17 cellular contexts compared by ENCODE assay signal in the genomic region with DNA sequence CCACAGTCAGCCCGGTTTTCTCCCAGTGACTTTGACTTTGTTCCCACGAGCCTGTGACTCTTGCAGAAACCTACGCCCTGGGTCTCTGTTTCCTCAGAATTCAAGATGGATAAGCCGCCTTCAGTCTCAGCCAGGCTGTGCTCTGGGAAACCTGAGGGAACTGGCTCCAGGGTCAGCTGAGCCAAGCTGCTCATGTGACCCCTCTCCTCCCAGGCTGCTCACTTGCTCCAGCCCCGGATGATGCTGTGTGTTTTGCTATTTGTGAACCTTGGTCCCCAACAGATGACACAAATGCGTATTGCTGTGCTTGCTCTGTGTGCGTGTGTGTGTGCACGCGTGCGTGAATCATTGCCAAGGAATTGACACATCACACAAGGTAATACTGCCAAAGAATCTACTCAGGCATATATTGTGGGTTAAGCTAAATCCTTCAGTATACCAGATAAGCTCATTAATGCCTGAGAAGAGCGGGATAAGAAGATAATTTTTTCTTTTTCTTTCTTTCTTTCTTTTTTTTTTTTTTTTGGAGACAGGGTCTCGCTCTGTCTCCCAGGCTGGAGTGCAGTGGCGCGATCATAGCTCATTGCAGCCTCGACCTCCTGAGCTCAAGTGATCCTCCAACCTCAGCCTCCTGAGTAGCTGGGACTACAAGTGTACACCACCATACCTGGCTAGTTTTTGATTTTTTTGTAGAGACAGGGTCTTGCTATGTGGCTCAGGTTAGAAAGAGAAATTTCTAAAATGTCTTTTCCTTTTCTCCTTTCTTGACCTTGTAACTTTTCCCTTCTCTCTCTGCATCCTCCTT. TPM values are rescaled to one million over a fixed set of nuclear protein-coding genes. Genes with fewer than 3 reads are reported as not detected.
A peak's percentile ranks its signal among the peaks of the same experiment; 100 is the strongest.
DNase-seq lines count a peak whose midpoint lies in the region; ATAC-seq, FAIRE-seq and TF ChIP-seq lines count a peak whose summit lies in the region.
"Had no signal": no experiment of that assay in that cellular context is flagged by ENCODE, and none has a peak within 500 bp of the region (broad histone marks: within the 10 kb centered on the region; RNA-seq: fewer than 3 reads in every experiment).

No MANE protein-coding gene starts in this region.

- H3K27ac ChIP-seq in adrenal gland (no peak overlapping the region), small intestine (ENCODE audit: low read depth in 1 of 2, low read length in 1 of 2) (peak overlapping the region in 1 of 2 donors; percentile 50), dorsolateral prefrontal cortex (no peak overlapping the region), upper lobe of right lung (no peak overlapping the region)
- H3K27ac ChIP-seq: gastroesophageal sphincter, prostate gland had no signal

- ATAC-seq in GM18858 (IDR thresholded peaks at IDR 0.05; ENCODE audit: unreplicated experiment): no peak
- ATAC-seq in upper lobe of right lung: no peak
- ATAC-seq: gastroesophageal sphincter had no signal

- TF ChIP-seq CTCF in adrenal gland (IDR thresholded peaks at IDR 0.05) (no peak), dorsolateral prefrontal cortex (IDR thresholded peaks at IDR 0.05 in 54 of 56, conservative IDR thresholded peaks at IDR 0.05 in 2 of 56; ENCODE audit: low read depth in 1 of 56, partially characterized antibody in 56 of 56) (no peak), upper lobe of right lung (IDR thresholded peaks at IDR 0.05) (no peak)

- intact Hi-C loops in adrenal gland (cut with DNase I) (no loop called here), dorsolateral prefrontal cortex (cut with DNase I) (no loop called here), upper lobe of right lung (cut with DNase I) (no loop called here)

- H3K4me1 ChIP-seq in adrenal gland (replicated peaks in 1 of 2) (peaks cover 7 to 13% of the 10 kb centered on the region in 2 donors), small intestine (ENCODE audit: control insufficient read depth in 2 of 2, insufficient read depth in 1 of 2, low read depth in 1 of 2, low read length in 1 of 2) (peaks cover 0 to 2% of the 10 kb centered on the region in 2 donors), upper lobe of right lung (no peaks in the 10 kb centered on the region)
- H3K4me1 ChIP-seq: gastroesophageal sphincter, prostate gland had no signal

- H3K27me3 ChIP-seq in adrenal gland: no peaks in the 10 kb centered on the region
- H3K27me3 ChIP-seq in small intestine (ENCODE audit: control insufficient read depth in 2 of 2, insufficient read depth in 2 of 2, low read length in 2 of 2): no peaks in the 10 kb centered on the region
- H3K27me3 ChIP-seq in dorsolateral prefrontal cortex: no peaks in the 10 kb centered on the region
- H3K27me3 ChIP-seq in upper lobe of right lung: no peaks in the 10 kb centered on the region
- H3K27me3 ChIP-seq: gastroesophageal sphincter had no signal

- H3K9me3 ChIP-seq in adrenal gland (replicated peaks in 1 of 3) (no peaks in the 10 kb centered on the region), small intestine (ENCODE audit: control insufficient read depth, low read depth) (no peaks in the 10 kb centered on the region), upper lobe of right lung (no peaks in the 10 kb centered on the region)
- H3K9me3 ChIP-seq: gastroesophageal sphincter, prostate gland had no signal

- H3K4me3 ChIP-seq in adrenal gland (no peak overlapping the region), small intestine (ENCODE audit: low read depth in 1 of 2, low read length in 2 of 2) (no peak overlapping the region), dorsolateral prefrontal cortex (no peak overlapping the region), upper lobe of right lung (no peak overlapping the region)
- H3K4me3 ChIP-seq: gastroesophageal sphincter, prostate gland, SK-N-MC had no signal

- H3K36me3 ChIP-seq in adrenal gland (replicated peaks in 1 of 2) (no peaks in the 10 kb centered on the region), small intestine (ENCODE audit: control insufficient read depth in 2 of 2, insufficient read depth in 2 of 2, low read length in 2 of 2) (no peaks in the 10 kb centered on the region), upper lobe of right lung (no peaks in the 10 kb centered on the region)
- H3K36me3 ChIP-seq: gastroesophageal sphincter, prostate gland had no signal

- TF ChIP-seq POLR2A in adrenal gland (IDR thresholded peaks at IDR 0.05): no peak

- no peak for FAIRE-seq in small intestine (lab: Jason Lieb, UNC)
- FAIRE-seq: colon, GM12892 had no signal

- peak; percentile 85 for DNase-seq in HK-2 (ENCODE audit: unreplicated experiment)
- peak in 5 of 7 donors; percentile 16 to 28 (median 26) for DNase-seq in adrenal gland
- DNase-seq in iPS-NIHi7 (ENCODE audit: extremely low spot score): peak; percentile 46
- DNase-seq in small intestine: peak; percentile 91
- DNase-seq in dorsolateral prefrontal cortex: no peak
- DNase-seq in upper lobe of right lung: no peak
- DNase-seq: activated CD4-positive, alpha-beta T cell treated with anti-CD3 and anti-CD28 coated beads for 4 hours; activated gamma-delta T cell; DMS153; NCI-H1092 treated with DMSO at 0.1 percent for 48 hours; NCI-H526 had no signal

- 91 to 93% (median 92%) methylated on average over 14 to 15 of the region's 15 CpGs for WGBS in adrenal gland, 4 donors
- WGBS in small intestine, 3 donors: 54 to 85% (median 62%) methylated on average over 14 to 15 of the region's 15 CpGs

RNA-seq across cellular contexts. Expression of gene UMPS, which starts 29.2 kb away (rescaled TPM):
- 10 to 100 TPM; 15.1 to 42.2 (median 26.8) TPM for total RNA-seq in adrenal gland
- polyA plus RNA-seq in adrenal gland: 10 to 100 TPM in 2 of 3 donors, 1 to 10 TPM in 1; 8.8 to 45.9 (median 17.7) TPM
- 10 to 100 TPM; 12.1 to 23.4 (median 15.7) TPM for polyA plus RNA-seq in small intestine
- total RNA-seq in dorsolateral prefrontal cortex: 10 to 100 TPM; 14.1 to 35.7 (median 21.3) TPM
- total RNA-seq in upper lobe of right lung: 22.2 TPM

Comparison
In these comparisons a context has a peak if more than half of its experiments do, and no peak if none do; other contexts are left out.
1. DNase-seq: peak in HK-2 (single experiment), adrenal gland (5 of 7), iPS-NIHi7 (single experiment) and small intestine (single experiment); none in dorsolateral prefrontal cortex (0 of 10) and upper lobe of right lung (single experiment).